ENCODE assay signal across 22 cellular contexts in genomic region chr16:49456763-49457162, GRCh38.
"Had no signal": no experiment of that assay in that cellular context is flagged by ENCODE, and none has a peak within 500 bp of the region (broad histone marks: within the 10 kb centered on the region; RNA-seq: fewer than 3 reads in every experiment).

No MANE protein-coding gene starts in this region.

- FAIRE-seq: bronchial epithelial cell, small intestine had no signal

- H3K4me3 Mint-ChIP-seq: activated naive CD4-positive, alpha-beta T cell treated with anti-CD3 and anti-CD28 coated beads, Interleukin-2, amount 50 U/mL, for 24 hours; activated T-cell treated with anti-CD3 and anti-CD28 coated beads, Interleukin-2, amount 50 U/mL, for 4 hours; effector memory CD8-positive, alpha-beta T cell; immature natural killer cell; memory B cell; naive B cell; neural crest cell; stimulated activated naive CD8-positive, alpha-beta T cell treated with anti-CD3 and anti-CD28 coated beads, Interleukin-15, amount 100 ng/mL, for 72 hours had no signal

- ATAC-seq: activated T-cell treated with anti-CD3 and anti-CD28 coated beads, Interleukin-2, amount 50 U/mL, for 4 hours; effector memory CD8-positive, alpha-beta T cell; mucosa of descending colon; psoas muscle; right cardiac atrium; stimulated activated naive CD8-positive, alpha-beta T cell treated with anti-CD3 and anti-CD28 coated beads, Interleukin-15, amount 100 ng/mL, for 72 hours had no signal

- H3K27me3 Mint-ChIP-seq: activated naive CD4-positive, alpha-beta T cell treated with anti-CD3 and anti-CD28 coated beads, Interleukin-2, amount 50 U/mL, for 24 hours; stimulated activated naive CD8-positive, alpha-beta T cell treated with anti-CD3 and anti-CD28 coated beads, Interleukin-15, amount 100 ng/mL, for 72 hours had no signal

- H3K36me3 Mint-ChIP-seq: activated naive CD4-positive, alpha-beta T cell treated with anti-CD3 and anti-CD28 coated beads, Interleukin-2, amount 50 U/mL, for 24 hours; immature natural killer cell; memory B cell; naive B cell had no signal

- H3K4me1 ChIP-seq: psoas muscle had no signal

- H3K9me3 Mint-ChIP-seq: activated naive CD4-positive, alpha-beta T cell treated with anti-CD3 and anti-CD28 coated beads, Interleukin-2, amount 50 U/mL, for 24 hours; activated T-cell treated with anti-CD3 and anti-CD28 coated beads, Interleukin-2, amount 50 U/mL, for 4 hours; effector memory CD8-positive, alpha-beta T cell; memory B cell; neural crest cell; stimulated activated naive CD8-positive, alpha-beta T cell treated with anti-CD3 and anti-CD28 coated beads, Interleukin-15, amount 100 ng/mL, for 72 hours had no signal

- H3K9me3 ChIP-seq: esophagus squamous epithelium, mucosa of descending colon, psoas muscle had no signal

- H3K27ac Mint-ChIP-seq: activated naive CD4-positive, alpha-beta T cell treated with anti-CD3 and anti-CD28 coated beads, Interleukin-2, amount 50 U/mL, for 24 hours; immature natural killer cell; memory B cell; stimulated activated naive CD8-positive, alpha-beta T cell treated with anti-CD3 and anti-CD28 coated beads, Interleukin-15, amount 100 ng/mL, for 72 hours had no signal

- H3K36me3 ChIP-seq: esophagus squamous epithelium had no signal

- H3K27ac ChIP-seq: esophagus squamous epithelium, psoas muscle had no signal

- H3K4me1 Mint-ChIP-seq: immature natural killer cell, memory B cell had no signal

- H3K4me3 ChIP-seq: esophagus squamous epithelium, mucosa of descending colon, psoas muscle had no signal

- DNase-seq: activated CD4-positive, CD25-positive, alpha-beta regulatory T cell; activated gamma-delta T cell; activated T-cell treated with anti-CD3 and anti-CD28 coated beads, Interleukin-2, amount 50 U/mL, for 4 hours; cerebellar nuclear complex; dermis blood vessel endothelial cell; effector memory CD8-positive, alpha-beta T cell; esophagus squamous epithelium; immature natural killer cell; mucosa of descending colon; naive B cell; right cardiac atrium; small intestine; stimulated activated CD4-positive, alpha-beta T cell treated with anti-CD3 and anti-CD28 coated beads, Interleukin-4, amount 100 ng/mL, for 1 hour; stimulated activated naive CD8-positive, alpha-beta T cell treated with anti-CD3 and anti-CD28 coated beads, Interleukin-15, amount 100 ng/mL, for 72 hours; T-helper 1 cell; T-helper 9 cell; trophoblast cell had no signal
